ENCODE assay signal across 17 cellular contexts in the genomic region with DNA sequence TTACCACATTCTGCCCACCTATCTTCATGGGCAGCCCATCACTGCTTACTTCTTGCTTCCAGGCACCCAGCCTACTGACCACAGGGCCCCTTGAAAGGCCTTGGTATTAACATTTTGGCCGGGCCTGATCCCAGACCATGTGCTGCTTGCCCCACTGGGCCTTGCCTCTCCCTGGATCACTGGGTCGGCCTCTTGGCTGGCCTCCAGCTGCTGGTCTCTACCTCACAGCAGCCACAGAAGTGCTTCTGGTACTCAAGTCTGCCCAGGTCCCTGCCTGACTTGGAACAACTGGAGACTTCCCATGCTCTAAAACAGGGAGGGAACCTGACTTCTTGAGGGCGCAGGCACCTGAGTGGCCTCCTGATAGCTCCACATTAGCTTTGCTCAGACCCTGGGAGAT.
"Had no signal": no experiment of that assay in that cellular context is flagged by ENCODE, and none has a peak within 500 bp of the region (broad histone marks: within the 10 kb centered on the region; RNA-seq: fewer than 3 reads in every experiment).

No MANE protein-coding gene starts in this region.

- H3K27ac ChIP-seq: dorsolateral prefrontal cortex, heart left ventricle, pancreas, testis, transverse colon had no signal

- H3K4me3 ChIP-seq: dorsolateral prefrontal cortex, heart left ventricle, mucosa of descending colon, pancreas, testis, transverse colon had no signal

- H3K27me3 ChIP-seq: pancreas, testis had no signal

- H3K9me3 Mint-ChIP-seq: naive thymus-derived CD8-positive, alpha-beta T cell; stimulated activated memory B cell treated with anti-CD40 and anti-IgM and Interleukin-4, amounts not matched to agents 10 μg/mL and 1 μg/mL and 100 μg/mL, for 72 hours; stimulated activated naive CD8-positive, alpha-beta T cell treated with anti-CD3 and anti-CD28 coated beads, Interleukin-15, Interleukin-2, amounts not matched to agents 100 ng/mL and 50 ng/mL, for 24 hours had no signal

- H3K36me3 ChIP-seq: heart left ventricle, pancreas, transverse colon had no signal

- H3K36me3 Mint-ChIP-seq: naive thymus-derived CD8-positive, alpha-beta T cell; stimulated activated memory B cell treated with anti-CD40 and anti-IgM and Interleukin-4, amounts not matched to agents 10 μg/mL and 1 μg/mL and 100 μg/mL, for 72 hours had no signal

- ATAC-seq: esophagus mucosa; heart left ventricle; mucosa of descending colon; naive thymus-derived CD8-positive, alpha-beta T cell; pancreas; right cardiac atrium; stimulated activated memory B cell treated with anti-CD40 and anti-IgM and Interleukin-4, amounts not matched to agents 10 μg/mL and 1 μg/mL and 100 μg/mL, for 72 hours had no signal

- H3K9me3 ChIP-seq: heart left ventricle, mucosa of descending colon, pancreas, testis, transverse colon had no signal

- DNase-seq: cortex of kidney; dorsolateral prefrontal cortex; effector CD8-positive, alpha-beta T cell; heart left ventricle; hippocampal formation; kidney glomerular epithelial cell; mucosa of descending colon; naive thymus-derived CD8-positive, alpha-beta T cell; right cardiac atrium; stimulated activated CD4-positive, alpha-beta T cell treated with anti-CD3 and anti-CD28 coated beads, Interleukin-4, amount 100 ng/mL, for 24 hours; testis; transverse colon had no signal

- H3K4me1 ChIP-seq: pancreas, testis had no signal

- H3K4me3 Mint-ChIP-seq: naive thymus-derived CD8-positive, alpha-beta T cell; stimulated activated memory B cell treated with anti-CD40 and anti-IgM and Interleukin-4, amounts not matched to agents 10 μg/mL and 1 μg/mL and 100 μg/mL, for 72 hours; stimulated activated naive CD8-positive, alpha-beta T cell treated with anti-CD3 and anti-CD28 coated beads, Interleukin-15, Interleukin-2, amounts not matched to agents 100 ng/mL and 50 ng/mL, for 24 hours had no signal

- H3K4me1 Mint-ChIP-seq: stimulated activated memory B cell treated with anti-CD40 and anti-IgM and Interleukin-4, amounts not matched to agents 10 μg/mL and 1 μg/mL and 100 μg/mL, for 72 hours had no signal

- H3K27ac Mint-ChIP-seq: naive thymus-derived CD8-positive, alpha-beta T cell; progenitor cell of endocrine pancreas; stimulated activated memory B cell treated with anti-CD40 and anti-IgM and Interleukin-4, amounts not matched to agents 10 μg/mL and 1 μg/mL and 100 μg/mL, for 72 hours; stimulated activated naive CD8-positive, alpha-beta T cell treated with anti-CD3 and anti-CD28 coated beads, Interleukin-15, Interleukin-2, amounts not matched to agents 100 ng/mL and 50 ng/mL, for 24 hours had no signal
